Comparison of ENCODE assay signal across 10 cellular contexts in genomic region chr2:232699110-232699509, GRCh38. TPM values are rescaled to one million over a fixed set of nuclear protein-coding genes. Genes with fewer than 3 reads are reported as not detected.
DNase-seq lines count a peak whose midpoint lies in the region; ATAC-seq lines count a peak whose summit lies in the region.
"Had no signal": no experiment of that assay in that cellular context is flagged by ENCODE, and none has a peak within 500 bp of the region (broad histone marks: within the 10 kb centered on the region; RNA-seq: fewer than 3 reads in every experiment).

No MANE protein-coding gene starts in this region.

- H3K9me3 Mint-ChIP-seq in stimulated activated naive CD8-positive, alpha-beta T cell treated with anti-CD3 and anti-CD28 coated beads, Interleukin-15, Interleukin-2, amounts not matched to agents 100 ng/mL and 50 ng/mL, for 24 hours = peaks cover 8% of the 10 kb centered on the region
- H3K9me3 Mint-ChIP-seq in activated naive CD8-positive, alpha-beta T cell (ENCODE audit: low read depth) = no peaks in the 10 kb centered on the region

- peaks cover 34% of the 10 kb centered on the region for H3K36me3 Mint-ChIP-seq in stimulated activated naive CD8-positive, alpha-beta T cell treated with anti-CD3 and anti-CD28 coated beads, Interleukin-15, Interleukin-2, amounts not matched to agents 100 ng/mL and 50 ng/mL, for 24 hours (ENCODE audit: low read depth)
- H3K36me3 Mint-ChIP-seq in activated naive CD8-positive, alpha-beta T cell = peaks cover 19% of the 10 kb centered on the region

- peaks cover 48% of the 10 kb centered on the region for H3K4me1 Mint-ChIP-seq in stimulated activated naive CD8-positive, alpha-beta T cell treated with anti-CD3 and anti-CD28 coated beads, Interleukin-15, Interleukin-2, amounts not matched to agents 100 ng/mL and 50 ng/mL, for 24 hours (ENCODE audit: low read depth)
- H3K4me1 Mint-ChIP-seq in activated naive CD8-positive, alpha-beta T cell (ENCODE audit: low read depth) = peaks cover 52% of the 10 kb centered on the region

- ATAC-seq in stimulated activated naive CD8-positive, alpha-beta T cell treated with anti-CD3 and anti-CD28 coated beads, Interleukin-15, Interleukin-2, amounts not matched to agents 100 U/mL and 50 U/mL, for 24 hours = no peak
- ATAC-seq in GM19035 (IDR thresholded peaks at IDR 0.05; ENCODE audit: unreplicated experiment) = no peak

- peak overlapping the region; percentile 99 for H3K4me3 Mint-ChIP-seq in stimulated activated naive CD8-positive, alpha-beta T cell treated with anti-CD3 and anti-CD28 coated beads, Interleukin-15, Interleukin-2, amounts not matched to agents 100 ng/mL and 50 ng/mL, for 24 hours
- peak overlapping the region; percentile 97 for H3K4me3 Mint-ChIP-seq in activated naive CD8-positive, alpha-beta T cell

- peak overlapping the region; percentile 37 for H3K27ac Mint-ChIP-seq in stimulated activated naive CD8-positive, alpha-beta T cell treated with anti-CD3 and anti-CD28 coated beads, Interleukin-15, Interleukin-2, amounts not matched to agents 100 ng/mL and 50 ng/mL, for 24 hours
- H3K27ac Mint-ChIP-seq in activated naive CD8-positive, alpha-beta T cell = peak overlapping the region; percentile 89

- no peak for DNase-seq in stimulated activated naive CD8-positive, alpha-beta T cell treated with anti-CD3 and anti-CD28 coated beads, Interleukin-15, Interleukin-2, amounts not matched to agents 100 U/mL and 50 U/mL, for 24 hours
- DNase-seq in left kidney (ENCODE audit: low read depth, low spot score) (peak; percentile 12), A172 (ENCODE audit: low spot score) (no peak), UCSD-AML1 (lab: John Stamatoyannopoulos, UW; ENCODE audit: unreplicated experiment) (no peak), 8988T (no peak)
- DNase-seq: SJCRH30, upper lobe of left lung had no signal

- H3K27me3 Mint-ChIP-seq in stimulated activated naive CD8-positive, alpha-beta T cell treated with anti-CD3 and anti-CD28 coated beads, Interleukin-15, Interleukin-2, amounts not matched to agents 100 ng/mL and 50 ng/mL, for 24 hours = no peaks in the 10 kb centered on the region
- no peaks in the 10 kb centered on the region for H3K27me3 Mint-ChIP-seq in activated naive CD8-positive, alpha-beta T cell

RNA-seq across cellular contexts. Expression of gene GIGYF2, which starts 2.0 kb away (rescaled TPM):
- total RNA-seq in A172 (2014; rRNA removed; shearing (Covaris generic)) = 45.0 and 58.0 TPM in 2 replicates
